ENCODE assay signal across 18 cellular contexts in genomic region chr1:86388777-86389176, GRCh38. TPM values are rescaled to one million over a fixed set of nuclear protein-coding genes. Genes with fewer than 3 reads are reported as not detected.
DNase-seq lines count a peak whose midpoint lies in the region; ATAC-seq and TF ChIP-seq lines count a peak whose summit lies in the region.
"Had no signal": no experiment of that assay in that cellular context is flagged by ENCODE, and none has a peak within 500 bp of the region (broad histone marks: within the 10 kb centered on the region; RNA-seq: fewer than 3 reads in every experiment).

No MANE protein-coding gene starts in this region.

- peaks cover 39% of the 10 kb centered on the region for H3K4me1 ChIP-seq in ACC112 (ENCODE audit: control insufficient read depth, insufficient read depth, low read length, unreplicated experiment)
- H3K4me1 ChIP-seq in CD4-positive, alpha-beta memory T cell (ENCODE audit: insufficient read depth, low read length): peaks cover 63% of the 10 kb centered on the region
- H3K4me1 ChIP-seq: SJSA1 had no signal

- no peaks in the 10 kb centered on the region for H3K27me3 Mint-ChIP-seq in CD4-positive, alpha-beta memory T cell
- H3K27me3 Mint-ChIP-seq in activated T-helper 1 cell treated with anti-CD3 and anti-CD28 coated beads, Interleukin-12 subunit alpha, Interleukin-12 subunit beta, Interleukin-2, Interleukin-4 antibody, amounts not matched to agents 30 ng/mL and 10 ng/mL and 1 ng/mL, durations not matched to agents 14 hours and 24 hours and 36 hours (ENCODE audit: insufficient read depth): no peaks in the 10 kb centered on the region
- no peaks in the 10 kb centered on the region for H3K27me3 Mint-ChIP-seq in memory B cell
- H3K27me3 Mint-ChIP-seq: activated naive CD8-positive, alpha-beta T cell treated with anti-CD3 and anti-CD28 coated beads for 36 hours had no signal

- no peaks in the 10 kb centered on the region for H3K9me3 Mint-ChIP-seq in CD4-positive, alpha-beta memory T cell
- H3K9me3 Mint-ChIP-seq in activated T-helper 1 cell treated with anti-CD3 and anti-CD28 coated beads, Interleukin-12 subunit alpha, Interleukin-12 subunit beta, Interleukin-2, Interleukin-4 antibody, amounts not matched to agents 30 ng/mL and 10 ng/mL and 1 ng/mL, durations not matched to agents 14 hours and 24 hours and 36 hours: peaks cover 13% of the 10 kb centered on the region
- H3K9me3 Mint-ChIP-seq in memory B cell: no peaks in the 10 kb centered on the region

- H3K27ac ChIP-seq in ACC112 (ENCODE audit: low read depth, low read length): peak overlapping the region; percentile 44
- H3K27ac ChIP-seq in CD4-positive, alpha-beta memory T cell (ENCODE audit: low read depth, low read length): peak overlapping the region; percentile 39
- H3K27ac ChIP-seq in coronary artery: peak overlapping the region in 1 of 2 donors; percentile 9
- H3K27ac ChIP-seq: BLaER1 treated with 17β-estradiol and CSF1 and Interleukin-3, amounts not matched to agents 10 nM and 100 nM; SJSA1 had no signal

- POLR2A ChIA-PET in CD4-positive, alpha-beta memory T cell (lab: Charles Lee; ENCODE audit: partially characterized antibody): interaction anchor here (2.5 to 6.5 kb wide), 2 partner anchors 7 to 316 kb away, joined by 18 to 54 read pairs; partner anchors contain the start of genes ODF2L and SH3GLB1

- no peaks in the 10 kb centered on the region for H3K27me3 ChIP-seq in ACC112 (ENCODE audit: insufficient read depth, low read length)
- no peaks in the 10 kb centered on the region for H3K27me3 ChIP-seq in CD4-positive, alpha-beta memory T cell (ENCODE audit: insufficient read depth, low read length)
- H3K27me3 ChIP-seq: BLaER1 treated with 17β-estradiol and CSF1 and Interleukin-3, amounts not matched to agents 10 nM and 100 nM; MG63; SJSA1 had no signal

- intact Hi-C loops in CD4-positive, alpha-beta memory T cell (cut with micrococcal nuclease): loop anchor here (1.0 kb wide), 2 partner anchors 8 kb away; partner anchors contain the start of gene ODF2L
- intact Hi-C loops in activated T-helper 1 cell treated with anti-CD3 and anti-CD28 coated beads, Interleukin-12 subunit alpha, Interleukin-12 subunit beta, Interleukin-2, Interleukin-4 antibody, amounts not matched to agents 30 ng/mL and 10 ng/mL and 1 ng/mL, durations not matched to agents 14 hours and 24 hours and 36 hours (cut with micrococcal nuclease): loop anchor here (1.0 to 2.0 kb wide), 2 partner anchors 8 to 316 kb away; partner anchors contain the start of genes ODF2L and SH3GLB1
- intact Hi-C loops in posterior vena cava (cut with DNase I): loop anchor here in 1 of 2 donors (10.0 kb wide), 1 partner anchor 1236 kb away; no protein-coding TSS in a partner anchor

- peak overlapping the region; percentile 82 to 98 (median 93) for H3K27ac Mint-ChIP-seq in CD4-positive, alpha-beta memory T cell
- H3K27ac Mint-ChIP-seq in activated T-helper 1 cell treated with anti-CD3 and anti-CD28 coated beads, Interleukin-12 subunit alpha, Interleukin-12 subunit beta, Interleukin-2, Interleukin-4 antibody, amounts not matched to agents 30 ng/mL and 10 ng/mL and 1 ng/mL, durations not matched to agents 14 hours and 24 hours and 36 hours: peak overlapping the region; percentile 82
- H3K27ac Mint-ChIP-seq in memory B cell: peak overlapping the region; percentile 75

- peaks cover 57% of the 10 kb centered on the region for H3K79me2 ChIP-seq in ACC112 (ENCODE audit: control insufficient read depth, insufficient read depth, low read length, unreplicated experiment)

- H3K9me3 ChIP-seq in CD4-positive, alpha-beta memory T cell (ENCODE audit: control insufficient read depth in 1 of 2, low read length in 2 of 2): no peaks in the 10 kb centered on the region
- H3K9me3 ChIP-seq: MG63, SJSA1 had no signal

- ATAC-seq in memory B cell (ENCODE audit: low read depth): no peak

- TF ChIP-seq CTCF in coronary artery (IDR thresholded peaks at IDR 0.05): no peak

- DNase-seq in CD4-positive, alpha-beta memory T cell: no peak
- no peak for DNase-seq in activated T-helper 1 cell treated with anti-CD3 and anti-CD28 coated beads, Interleukin-12 subunit alpha, Interleukin-12 subunit beta, Interleukin-2, Interleukin-4 antibody, amounts not matched to agents 30 ng/mL and 10 ng/mL and 1 ng/mL, durations not matched to agents 14 hours and 24 hours and 36 hours (ENCODE audit: low spot score)
- no peak for DNase-seq in memory B cell (ENCODE audit: low spot score in 2 of 2)
- no peak for DNase-seq in posterior vena cava (ENCODE audit: low spot score)
- no peak for DNase-seq in activated CD4-positive, CD25-positive, alpha-beta regulatory T cell (lab: John Stamatoyannopoulos, UW)
- DNase-seq in NCI-H2029 (lab: John Stamatoyannopoulos, UW): no peak
- DNase-seq in coronary artery (ENCODE audit: low spot score): no peak
- DNase-seq: activated naive CD8-positive, alpha-beta T cell treated with anti-CD3 and anti-CD28 coated beads for 36 hours; EL; foreskin melanocyte; MG63; NCI-H1930; NCI-H510A had no signal

- peaks cover 4 to 11% of the 10 kb centered on the region in 2 donors for H3K36me3 Mint-ChIP-seq in CD4-positive, alpha-beta memory T cell
- H3K36me3 Mint-ChIP-seq in activated T-helper 1 cell treated with anti-CD3 and anti-CD28 coated beads, Interleukin-12 subunit alpha, Interleukin-12 subunit beta, Interleukin-2, Interleukin-4 antibody, amounts not matched to agents 30 ng/mL and 10 ng/mL and 1 ng/mL, durations not matched to agents 14 hours and 24 hours and 36 hours (ENCODE audit: low read depth): peaks cover 21% of the 10 kb centered on the region
- peaks cover 7% of the 10 kb centered on the region for H3K36me3 Mint-ChIP-seq in memory B cell

- no peak overlapping the region for H2AFZ ChIP-seq in ACC112 (ENCODE audit: low read length, unreplicated experiment)

- CTCF ChIA-PET in CD4-positive, alpha-beta memory T cell (lab: Charles Lee; ENCODE audit: partially characterized antibody): interaction anchor here (1.0 to 7.2 kb wide), 4 partner anchors 85 to 315 kb away, joined by 3 to 117 read pairs (median 6); partner anchors contain the start of gene SH3GLB1

- no peaks in the 10 kb centered on the region for H3K36me3 ChIP-seq in ACC112 (ENCODE audit: insufficient read depth, low read length)
- H3K36me3 ChIP-seq in CD4-positive, alpha-beta memory T cell (ENCODE audit: insufficient read depth, low read length): no peaks in the 10 kb centered on the region
- H3K36me3 ChIP-seq: MG63, SJSA1 had no signal

- peak overlapping the region; percentile 59 for H3K4me3 ChIP-seq in ACC112 (ENCODE audit: low read depth, low read length)
- H3K4me3 ChIP-seq in CD4-positive, alpha-beta memory T cell (ENCODE audit: low read length in 2 of 2): peak overlapping the region in 1 of 2 donors; percentile 12
- H3K4me3 ChIP-seq in coronary artery: no peak overlapping the region
- H3K4me3 ChIP-seq: BLaER1 treated with 17β-estradiol and CSF1 and Interleukin-3, amounts not matched to agents 10 nM and 100 nM; lung; MG63; SJSA1 had no signal

- H3K4me1 Mint-ChIP-seq in CD4-positive, alpha-beta memory T cell: peaks cover 44 to 63% (median 47%) of the 10 kb centered on the region in 4 donors
- H3K4me1 Mint-ChIP-seq in activated T-helper 1 cell treated with anti-CD3 and anti-CD28 coated beads, Interleukin-12 subunit alpha, Interleukin-12 subunit beta, Interleukin-2, Interleukin-4 antibody, amounts not matched to agents 30 ng/mL and 10 ng/mL and 1 ng/mL, durations not matched to agents 14 hours and 24 hours and 36 hours (ENCODE audit: low read depth): peaks cover 50% of the 10 kb centered on the region
- H3K4me1 Mint-ChIP-seq in memory B cell: peaks cover 34% of the 10 kb centered on the region

- H3K4me3 Mint-ChIP-seq in CD4-positive, alpha-beta memory T cell: peak overlapping the region in 5 of 8 donors; percentile 72 to 88 (median 87)
- no peak overlapping the region for H3K4me3 Mint-ChIP-seq in activated T-helper 1 cell treated with anti-CD3 and anti-CD28 coated beads, Interleukin-12 subunit alpha, Interleukin-12 subunit beta, Interleukin-2, Interleukin-4 antibody, amounts not matched to agents 30 ng/mL and 10 ng/mL and 1 ng/mL, durations not matched to agents 14 hours and 24 hours and 36 hours
- H3K4me3 Mint-ChIP-seq in memory B cell: no peak overlapping the region
- H3K4me3 Mint-ChIP-seq: neural crest cell had no signal

RNA-seq across cellular contexts. Expression of gene ODF2L, which starts 7.3 kb away (rescaled TPM):
- total RNA-seq in CD4-positive, alpha-beta memory T cell: 10 to 100 TPM; 97.3 to 98.3 TPM
- polyA plus RNA-seq in CD4-positive, alpha-beta memory T cell: 10 to 100 TPM; 60.0 to 60.4 TPM
- total RNA-seq in activated T-helper 1 cell treated with anti-CD3 and anti-CD28 coated beads, Interleukin-12 subunit alpha, Interleukin-12 subunit beta, Interleukin-2, Interleukin-4 antibody, amounts not matched to agents 30 ng/mL and 10 ng/mL and 1 ng/mL, durations not matched to agents 14 hours and 24 hours and 36 hours: 21.0 and 22.4 TPM in 2 replicates
- 10 to 100 TPM; 25.9 to 33.6 TPM for total RNA-seq in posterior vena cava

RNA-seq across cellular contexts. Expression of gene CLCA2, which starts 35.2 kb away (rescaled TPM):
- not detected for total RNA-seq in CD4-positive, alpha-beta memory T cell
- polyA plus RNA-seq in CD4-positive, alpha-beta memory T cell: not detected
- not detected in 2 replicates for total RNA-seq in activated T-helper 1 cell treated with anti-CD3 and anti-CD28 coated beads, Interleukin-12 subunit alpha, Interleukin-12 subunit beta, Interleukin-2, Interleukin-4 antibody, amounts not matched to agents 30 ng/mL and 10 ng/mL and 1 ng/mL, durations not matched to agents 14 hours and 24 hours and 36 hours
- total RNA-seq in posterior vena cava: under 1 TPM; 0.10 to 0.32 TPM
- total RNA-seq: activated naive CD8-positive, alpha-beta T cell treated with anti-CD3 and anti-CD28 coated beads for 36 hours; neural crest cell; SJSA1 had no signal

Comparison
In these comparisons a context has a peak if more than half of its experiments do, and no peak if none do; other contexts are left out.
1. H3K4me3 Mint-ChIP-seq: peak in CD4-positive, alpha-beta memory T cell (5 of 8); none in activated T-helper 1 cell treated with anti-CD3 and anti-CD28 coated beads, Interleukin-12 subunit alpha, Interleukin-12 subunit beta, Interleukin-2, Interleukin-4 antibody, amounts not matched to agents 30 ng/mL and 10 ng/mL and 1 ng/mL, durations not matched to agents 14 hours and 24 hours and 36 hours (single experiment) and memory B cell (single experiment).
2. Peak in every context shown above with its lines, with median percentiles within 50 percentile points of each other: H3K27ac Mint-ChIP-seq.